Comparison of ENCODE assay signal across 30 cellular contexts in genomic region chr17:16243385-16243784, GRCh38. TPM values are rescaled to one million over a fixed set of nuclear protein-coding genes. Genes with fewer than 3 reads are reported as not detected.
A peak's percentile ranks its signal among the peaks of the same experiment; 100 is the strongest.
DNase-seq lines count a peak whose midpoint lies in the region; ATAC-seq and TF ChIP-seq lines count a peak whose summit lies in the region.
"Had no signal": no experiment of that assay in that cellular context is flagged by ENCODE, and none has a peak within 500 bp of the region (broad histone marks: within the 10 kb centered on the region; RNA-seq: fewer than 3 reads in every experiment).

No MANE protein-coding gene starts in this region.

- TF ChIP-seq EP300 in ovary (IDR thresholded peaks at IDR 0.05), result no peak

- no peaks in the 10 kb centered on the region for H3K27me3 Mint-ChIP-seq in natural killer cell treated with Interleukin-12 subunit alpha and Interleukin-12 subunit beta and Interleukin-15 and Interleukin-18, amount 100 ng/mL, for 72 hours
- H3K27me3 Mint-ChIP-seq in natural killer cell (ENCODE audit: low read depth in 2 of 2), result no peaks in the 10 kb centered on the region
- H3K27me3 Mint-ChIP-seq in activated T-helper 2 cell treated with anti-CD3 and anti-CD28 coated beads, Interferon-gamma antibody, Interleukin-2, Interleukin-4, amounts not matched to agents 10 μg/mL and 5 μg/mL and 100 μg/mL, durations not matched to agents 14 hours and 24 hours and 36 hours (ENCODE audit: low read depth), result no peaks in the 10 kb centered on the region
- H3K27me3 Mint-ChIP-seq: activated CD4-positive, alpha-beta T cell treated with anti-CD3 and anti-CD28 coated beads, Interleukin-2, amount 10 ng/mL, durations not matched to agents 7 days and 5 days; B cell; memory B cell had no signal

- H3K79me2 ChIP-seq in hepatocyte, result peaks cover 19% of the 10 kb centered on the region

- no peak for TF ChIP-seq CTCF in natural killer cell (IDR thresholded peaks at IDR 0.05)
- no peak for TF ChIP-seq CTCF in hepatocyte (IDR thresholded peaks at IDR 0.05; ENCODE audit: poor library complexity)
- TF ChIP-seq CTCF in ovary (IDR thresholded peaks at IDR 0.05), result no peak

- H3K27ac Mint-ChIP-seq in natural killer cell treated with Interleukin-12 subunit alpha and Interleukin-12 subunit beta and Interleukin-15 and Interleukin-18, amount 100 ng/mL, for 72 hours, result peak overlapping the region; percentile 53 to 57
- H3K27ac Mint-ChIP-seq in natural killer cell, result no peak overlapping the region
- H3K27ac Mint-ChIP-seq in activated T-helper 2 cell treated with anti-CD3 and anti-CD28 coated beads, Interferon-gamma antibody, Interleukin-2, Interleukin-4, amounts not matched to agents 10 μg/mL and 5 μg/mL and 100 μg/mL, durations not matched to agents 14 hours and 24 hours and 36 hours, result peak overlapping the region; percentile 55
- H3K27ac Mint-ChIP-seq: activated CD4-positive, alpha-beta T cell treated with anti-CD3 and anti-CD28 coated beads, Interleukin-2, amount 10 ng/mL, durations not matched to agents 7 days and 5 days; B cell had no signal

- H3K27ac ChIP-seq in hepatocyte, result peak overlapping the region; percentile 53
- no peak overlapping the region for H3K27ac ChIP-seq in ovary
- H3K27ac ChIP-seq: adrenal gland, breast epithelium, colonic mucosa, foreskin keratinocyte, stomach, thyroid gland had no signal

- H3K4me1 ChIP-seq in hepatocyte (ENCODE audit: insufficient read depth) (peaks cover 11% of the 10 kb centered on the region), ovary (ENCODE audit: insufficient read depth) (no peaks in the 10 kb centered on the region)
- H3K4me1 ChIP-seq: adrenal gland, breast epithelium, colonic mucosa, foreskin keratinocyte, stomach, thyroid gland had no signal

- no peak for DNase-seq in natural killer cell treated with Interleukin-12 subunit alpha and Interleukin-12 subunit beta and Interleukin-15 and Interleukin-18, amount 100 ng/mL, for 72 hours (ENCODE audit: low spot score)
- DNase-seq in natural killer cell (no peak), hepatocyte (ENCODE audit: low spot score) (no peak), ovary (no peak), SW 1271 (lab: John Stamatoyannopoulos, UW) (no peak)
- no peak for DNase-seq in activated T-helper 2 cell treated with anti-CD3 and anti-CD28 coated beads, Interferon-gamma antibody, Interleukin-2, Interleukin-4, amounts not matched to agents 10 μg/mL and 5 μg/mL and 100 μg/mL, durations not matched to agents 14 hours and 24 hours and 36 hours (ENCODE audit: low spot score)
- DNase-seq: activated CD4-positive, alpha-beta T cell treated with anti-CD3 and anti-CD28 coated beads, Interleukin-2, amount 10 ng/mL, durations not matched to agents 7 days and 5 days; activated naive CD4-positive, alpha-beta T cell treated with Interleukin-2 at 50 U/mL for 16 hours; activated T-cell treated with anti-CD3 and anti-CD28 coated beads, Interleukin-2, amount 50 U/mL, for 4 hours; adrenal gland; DMS53; foreskin keratinocyte; immature natural killer cell; left colon; NCI-H1105; NCI-H187 treated with DMSO at 0.1 percent for 48 hours; NCI-H526; occipital lobe; SHP77 treated with DMSO at 0.1 percent for 48 hours; stomach; T1000; thyroid gland had no signal

- no peaks in the 10 kb centered on the region for H3K36me3 ChIP-seq in hepatocyte (replicated peaks; ENCODE audit: insufficient read depth, low read depth)
- no peaks in the 10 kb centered on the region for H3K36me3 ChIP-seq in ovary
- H3K36me3 ChIP-seq: adrenal gland, breast epithelium, colonic mucosa, Peyer's patch, stomach, thyroid gland had no signal

- H3K4me3 Mint-ChIP-seq in natural killer cell treated with Interleukin-12 subunit alpha and Interleukin-12 subunit beta and Interleukin-15 and Interleukin-18, amount 100 ng/mL, for 72 hours, result no peak overlapping the region
- H3K4me3 Mint-ChIP-seq in natural killer cell, result no peak overlapping the region
- H3K4me3 Mint-ChIP-seq in activated T-helper 2 cell treated with anti-CD3 and anti-CD28 coated beads, Interferon-gamma antibody, Interleukin-2, Interleukin-4, amounts not matched to agents 10 μg/mL and 5 μg/mL and 100 μg/mL, durations not matched to agents 14 hours and 24 hours and 36 hours (ENCODE audit: low read depth), result no peak overlapping the region
- H3K4me3 Mint-ChIP-seq: activated CD4-positive, alpha-beta T cell treated with anti-CD3 and anti-CD28 coated beads, Interleukin-2, amount 10 ng/mL, durations not matched to agents 7 days and 5 days; activated T-cell treated with anti-CD3 and anti-CD28 coated beads, Interleukin-2, amount 50 U/mL, for 4 hours; B cell; immature natural killer cell; memory B cell had no signal

- intact Hi-C loops in natural killer cell (cut with micrococcal nuclease) (no loop called here), ovary (cut with DNase I) (no loop called here)
- intact Hi-C loops in activated T-helper 2 cell treated with anti-CD3 and anti-CD28 coated beads, Interferon-gamma antibody, Interleukin-2, Interleukin-4, amounts not matched to agents 10 μg/mL and 5 μg/mL and 100 μg/mL, durations not matched to agents 14 hours and 24 hours and 36 hours (cut with micrococcal nuclease), result loop anchor here (1.0 kb wide), 1 partner anchor 14 kb away; no protein-coding TSS in a partner anchor

- H3K4me3 ChIP-seq in hepatocyte (no peak overlapping the region), ovary (no peak overlapping the region)
- H3K4me3 ChIP-seq: adrenal gland, breast epithelium, colonic mucosa, Peyer's patch, stomach, thyroid gland had no signal

- H2AFZ ChIP-seq in hepatocyte, result no peak overlapping the region

- H3K9me3 Mint-ChIP-seq in natural killer cell treated with Interleukin-12 subunit alpha and Interleukin-12 subunit beta and Interleukin-15 and Interleukin-18, amount 100 ng/mL, for 72 hours, result no peaks in the 10 kb centered on the region
- H3K9me3 Mint-ChIP-seq in natural killer cell, result no peaks in the 10 kb centered on the region
- H3K9me3 Mint-ChIP-seq in activated T-helper 2 cell treated with anti-CD3 and anti-CD28 coated beads, Interferon-gamma antibody, Interleukin-2, Interleukin-4, amounts not matched to agents 10 μg/mL and 5 μg/mL and 100 μg/mL, durations not matched to agents 14 hours and 24 hours and 36 hours, result no peaks in the 10 kb centered on the region
- H3K9me3 Mint-ChIP-seq: activated CD4-positive, alpha-beta T cell treated with anti-CD3 and anti-CD28 coated beads, Interleukin-2, amount 10 ng/mL, durations not matched to agents 7 days and 5 days; activated T-cell treated with anti-CD3 and anti-CD28 coated beads, Interleukin-2, amount 50 U/mL, for 4 hours; immature natural killer cell; memory B cell had no signal

- TF ChIP-seq POLR2A in ovary (IDR thresholded peaks at IDR 0.05), result no peak

- no peaks in the 10 kb centered on the region for H4K20me1 ChIP-seq in hepatocyte (ENCODE audit: insufficient read depth, poor library complexity, severe bottlenecking)

- H3K9me3 ChIP-seq in hepatocyte (ENCODE audit: low read depth) (no peaks in the 10 kb centered on the region), ovary (no peaks in the 10 kb centered on the region)
- H3K9me3 ChIP-seq: adrenal gland, breast epithelium, colonic mucosa, Peyer's patch, stomach, thyroid gland had no signal

- H3K27me3 ChIP-seq in hepatocyte, result no peaks in the 10 kb centered on the region
- H3K27me3 ChIP-seq in ovary, result no peaks in the 10 kb centered on the region
- H3K27me3 ChIP-seq: adrenal gland, breast epithelium, colonic mucosa, foreskin keratinocyte, Peyer's patch, stomach, thyroid gland had no signal

- no peak for ATAC-seq in natural killer cell treated with Interleukin-12 subunit alpha and Interleukin-12 subunit beta and Interleukin-15 and Interleukin-18, amount 100 ng/mL, for 72 hours
- ATAC-seq in natural killer cell, result no peak
- ATAC-seq in HG03432 (IDR thresholded peaks at IDR 0.05; ENCODE audit: unreplicated experiment), result no peak
- no peak for ATAC-seq in HG02642 (IDR thresholded peaks at IDR 0.05; ENCODE audit: poor library complexity, unreplicated experiment)
- ATAC-seq: activated T-cell treated with anti-CD3 and anti-CD28 coated beads, Interleukin-2, amount 50 U/mL, for 4 hours; esophagus mucosa; foreskin keratinocyte had no signal

- H3K9me2 ChIP-seq in hepatocyte (replicated peaks; ENCODE audit: insufficient read depth), result no peaks in the 10 kb centered on the region

- peaks cover 4 to 12% of the 10 kb centered on the region in 2 donors for H3K4me1 Mint-ChIP-seq in natural killer cell treated with Interleukin-12 subunit alpha and Interleukin-12 subunit beta and Interleukin-15 and Interleukin-18, amount 100 ng/mL, for 72 hours (ENCODE audit: low read depth in 2 of 2)
- H3K4me1 Mint-ChIP-seq in natural killer cell, result peaks cover 5 to 7% of the 10 kb centered on the region in 2 donors
- H3K4me1 Mint-ChIP-seq in activated T-helper 2 cell treated with anti-CD3 and anti-CD28 coated beads, Interferon-gamma antibody, Interleukin-2, Interleukin-4, amounts not matched to agents 10 μg/mL and 5 μg/mL and 100 μg/mL, durations not matched to agents 14 hours and 24 hours and 36 hours (ENCODE audit: low read depth), result peaks cover 13% of the 10 kb centered on the region

- H3K36me3 Mint-ChIP-seq in natural killer cell treated with Interleukin-12 subunit alpha and Interleukin-12 subunit beta and Interleukin-15 and Interleukin-18, amount 100 ng/mL, for 72 hours, result peaks cover 4% of the 10 kb centered on the region
- H3K36me3 Mint-ChIP-seq in natural killer cell, result no peaks in the 10 kb centered on the region
- H3K36me3 Mint-ChIP-seq in activated T-helper 2 cell treated with anti-CD3 and anti-CD28 coated beads, Interferon-gamma antibody, Interleukin-2, Interleukin-4, amounts not matched to agents 10 μg/mL and 5 μg/mL and 100 μg/mL, durations not matched to agents 14 hours and 24 hours and 36 hours (ENCODE audit: low read depth), result peaks cover 12% of the 10 kb centered on the region

- H3K4me2 ChIP-seq in hepatocyte, result no peak overlapping the region

- WGBS in hepatocyte (ENCODE audit: low lambda C conversion rate, missing lambda C conversion rate), result 79% methylated on average over 5 of the region's 5 CpGs
- WGBS in ovary, 3 donors, result 85 to 91% (median 88%) methylated on average over 5 of the region's 5 CpGs

RNA-seq across cellular contexts. Expression of gene PIGL, which starts 26.4 kb away (rescaled TPM):
- total RNA-seq in natural killer cell treated with Interleukin-12 subunit alpha and Interleukin-12 subunit beta and Interleukin-15 and Interleukin-18, amount 100 ng/mL, for 72 hours, result 10 to 100 TPM; 26.4 to 67.4 TPM
- total RNA-seq in natural killer cell (10 to 100 TPM; 44.2 to 68.3 (median 47.9) TPM), hepatocyte (31.4 and 35.9 TPM in 2 replicates), ovary (10 to 100 TPM; 26.4 to 45.2 (median 36.6) TPM)
- total RNA-seq in activated T-helper 2 cell treated with anti-CD3 and anti-CD28 coated beads, Interferon-gamma antibody, Interleukin-2, Interleukin-4, amounts not matched to agents 10 μg/mL and 5 μg/mL and 100 μg/mL, durations not matched to agents 14 hours and 24 hours and 36 hours, result 40.1 and 40.6 TPM in 2 replicates
- polyA plus RNA-seq in hepatocyte (21.2 and 26.0 TPM in 2 replicates), ovary (10 to 100 TPM; 16.1 to 18.2 TPM)

RNA-seq across cellular contexts. Expression of gene NCOR1, which starts 28.1 kb away (rescaled TPM):
- total RNA-seq in natural killer cell treated with Interleukin-12 subunit alpha and Interleukin-12 subunit beta and Interleukin-15 and Interleukin-18, amount 100 ng/mL, for 72 hours, result 100 to 1,000 TPM; 146 to 193 TPM
- total RNA-seq in natural killer cell (100 to 1,000 TPM; 195 to 238 (median 238) TPM), hepatocyte (64.6 and 73.7 TPM in 2 replicates), ovary (100 to 1,000 TPM in 6 of 7 donors, 10 to 100 TPM in 1; 93.6 to 142 (median 117) TPM)
- total RNA-seq in activated T-helper 2 cell treated with anti-CD3 and anti-CD28 coated beads, Interferon-gamma antibody, Interleukin-2, Interleukin-4, amounts not matched to agents 10 μg/mL and 5 μg/mL and 100 μg/mL, durations not matched to agents 14 hours and 24 hours and 36 hours, result 134 and 139 TPM in 2 replicates
- polyA plus RNA-seq in hepatocyte (117 and 134 TPM in 2 replicates), ovary (10 to 100 TPM; 32.4 to 74.1 TPM)

Comparison
In these comparisons a context has a peak if more than half of its experiments do, and no peak if none do; other contexts are left out.
1. H3K27ac Mint-ChIP-seq: peak in natural killer cell treated with Interleukin-12 subunit alpha and Interleukin-12 subunit beta and Interleukin-15 and Interleukin-18, amount 100 ng/mL, for 72 hours (2 of 2) and activated T-helper 2 cell treated with anti-CD3 and anti-CD28 coated beads, Interferon-gamma antibody, Interleukin-2, Interleukin-4, amounts not matched to agents 10 μg/mL and 5 μg/mL and 100 μg/mL, durations not matched to agents 14 hours and 24 hours and 36 hours (single experiment); none in natural killer cell (0 of 2).